Comparison of ENCODE assay signal across 25 cellular contexts in genomic region chr18:37671119-37671518, GRCh38.
"Had no signal": no experiment of that assay in that cellular context is flagged by ENCODE, and none has a peak within 500 bp of the region (broad histone marks: within the 10 kb centered on the region; RNA-seq: fewer than 3 reads in every experiment).

No MANE protein-coding gene starts in this region.

- H3K4me1 ChIP-seq: heart right ventricle, left ventricle myocardium inferior, pancreas, prostate gland, suprapubic skin, tibial artery, uterus had no signal

- H2AFZ ChIP-seq: hepatocyte had no signal

- FAIRE-seq: pancreas had no signal

- DNase-seq: heart right ventricle; left ventricle myocardium inferior; midbrain; mucosa of descending colon; naive thymus-derived CD4-positive, alpha-beta T cell; pancreas; retina; right cardiac atrium; stimulated activated CD4-positive, alpha-beta T cell treated with anti-CD3 and anti-CD28 coated beads, Interleukin-12 subunit alpha, Interleukin-12 subunit beta, amount 100 ng/mL, for 4 hours; stimulated activated CD4-positive, alpha-beta T cell treated with anti-CD3 and anti-CD28 coated beads, Interleukin-15, amount 100 ng/mL, for 24 hours; stimulated activated CD4-positive, alpha-beta T cell treated with anti-CD3 and anti-CD28 coated beads, Interleukin-2, amount 100 ng/mL, for 24 hours; stimulated activated CD4-positive, alpha-beta T cell treated with anti-CD3 and anti-CD28 coated beads, Interleukin-4, amount 100 ng/mL, for 1 hour; stimulated activated naive CD4-positive, alpha-beta T cell; tibial artery; trophoblast cell; uterus had no signal

- H3K27ac Mint-ChIP-seq: memory B cell; naive thymus-derived CD4-positive, alpha-beta T cell; natural killer cell treated with Interleukin-12 subunit alpha and Interleukin-12 subunit beta and Interleukin-15 and Interleukin-18, amount 100 ng/mL, for 72 hours; stimulated activated naive CD8-positive, alpha-beta T cell treated with anti-CD3 and anti-CD28 coated beads, Interleukin-15, Interleukin-2, amounts not matched to agents 100 ng/mL and 50 ng/mL, for 24 hours had no signal

- H3K36me3 ChIP-seq: heart right ventricle, left ventricle myocardium inferior, pancreas, prostate gland, suprapubic skin, thoracic aorta, tibial artery, uterus had no signal

- H3K27ac ChIP-seq: heart right ventricle, hepatocyte, left ventricle myocardium inferior, pancreas, prostate gland, skin epidermis, suprapubic skin, thoracic aorta, tibial artery, uterus had no signal

- H3K36me3 Mint-ChIP-seq: memory B cell; naive thymus-derived CD4-positive, alpha-beta T cell; natural killer cell treated with Interleukin-12 subunit alpha and Interleukin-12 subunit beta and Interleukin-15 and Interleukin-18, amount 100 ng/mL, for 72 hours had no signal

- ATAC-seq: heart right ventricle; mucosa of descending colon; naive thymus-derived CD4-positive, alpha-beta T cell; natural killer cell treated with Interleukin-12 subunit alpha and Interleukin-12 subunit beta and Interleukin-15 and Interleukin-18, amount 100 ng/mL, for 72 hours; pancreas; right cardiac atrium; sciatic nerve had no signal

- H3K9me3 ChIP-seq: mucosa of descending colon, pancreas, prostate gland, suprapubic skin, thoracic aorta, uterus had no signal

- H3K79me2 ChIP-seq: hepatocyte had no signal

- H3K4me1 Mint-ChIP-seq: memory B cell; naive thymus-derived CD4-positive, alpha-beta T cell had no signal

- H3K4me2 ChIP-seq: hepatocyte had no signal

- H3K27me3 Mint-ChIP-seq: memory B cell; naive thymus-derived CD4-positive, alpha-beta T cell; natural killer cell treated with Interleukin-12 subunit alpha and Interleukin-12 subunit beta and Interleukin-15 and Interleukin-18, amount 100 ng/mL, for 72 hours; stimulated activated naive CD8-positive, alpha-beta T cell treated with anti-CD3 and anti-CD28 coated beads, Interleukin-15, Interleukin-2, amounts not matched to agents 100 ng/mL and 50 ng/mL, for 24 hours had no signal

- H3K4me3 Mint-ChIP-seq: memory B cell; naive thymus-derived CD4-positive, alpha-beta T cell; natural killer cell treated with Interleukin-12 subunit alpha and Interleukin-12 subunit beta and Interleukin-15 and Interleukin-18, amount 100 ng/mL, for 72 hours; stimulated activated naive CD8-positive, alpha-beta T cell treated with anti-CD3 and anti-CD28 coated beads, Interleukin-15, Interleukin-2, amounts not matched to agents 100 ng/mL and 50 ng/mL, for 24 hours had no signal

- H3K27me3 ChIP-seq: hepatocyte, pancreas, suprapubic skin, tibial artery, uterus had no signal

- H3K4me3 ChIP-seq: heart right ventricle, hepatocyte, left ventricle myocardium inferior, mucosa of descending colon, pancreas, prostate gland, skin epidermis, suprapubic skin, thoracic aorta, tibial artery, uterus had no signal
